ENCODE assay signal across 26 cellular contexts in the genomic region with DNA sequence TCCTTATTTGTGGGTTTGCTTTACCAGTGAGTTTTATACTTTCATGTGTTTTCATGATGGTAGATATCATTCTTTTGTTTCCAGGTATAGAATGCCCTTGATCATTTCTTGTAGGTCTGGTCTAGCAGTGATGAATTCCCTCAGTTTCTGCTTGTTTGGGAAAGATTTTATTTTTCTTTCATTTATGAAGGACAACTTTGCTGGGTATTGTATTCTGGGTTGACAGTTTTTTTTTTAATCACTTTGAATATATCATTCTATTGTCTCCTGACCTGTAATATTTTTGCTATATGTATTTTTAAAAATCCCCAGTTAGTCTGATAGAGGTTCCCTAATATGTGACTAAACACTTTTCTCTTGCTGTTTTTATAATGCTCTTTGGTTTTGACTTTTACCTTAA. TPM values are rescaled to one million over a fixed set of nuclear protein-coding genes. Genes with fewer than 3 reads are reported as not detected.
DNase-seq lines count a peak whose midpoint lies in the region; ATAC-seq and TF ChIP-seq lines count a peak whose summit lies in the region.
"Had no signal": no experiment of that assay in that cellular context is flagged by ENCODE, and none has a peak within 500 bp of the region (broad histone marks: within the 10 kb centered on the region; RNA-seq: fewer than 3 reads in every experiment).

No MANE protein-coding gene starts in this region.

- no peak overlapping the region for H3K4me2 ChIP-seq in mesenchymal stem cell (ENCODE audit: low read length, poor library complexity, severe bottlenecking)
- H3K4me2 ChIP-seq: BLaER1 had no signal

- POLR2A ChIA-PET in HEK293 (lab: Yijun Ruan, JAX) = no interaction called here

- H3K9me3 Mint-ChIP-seq in endothelial cell (ENCODE audit: unreplicated experiment) = peaks cover 8% of the 10 kb centered on the region
- H3K9me3 Mint-ChIP-seq in activated naive CD8-positive, alpha-beta T cell treated with anti-CD3 and anti-CD28 coated beads for 36 hours = peaks cover 35% of the 10 kb centered on the region

- peak overlapping the region; percentile 4 for H2BK5ac ChIP-seq in mesenchymal stem cell (ENCODE audit: low read depth, low read length, poor library complexity, severe bottlenecking)

- H3K36me3 ChIP-seq in HEK293 (ENCODE audit: control insufficient read depth in 2 of 2, insufficient read depth in 1 of 2, low read length in 2 of 2) (peaks cover 0 to 8% of the 10 kb centered on the region in 2 experiments; a peak in 1 of 3 replicates), mesenchymal stem cell (ENCODE audit: control insufficient read depth in 1 of 2, insufficient read depth in 2 of 2, low read depth in 1 of 2, low read length in 2 of 2) (peaks cover 8 to 15% of the 10 kb centered on the region in 2 experiments)
- H3K36me3 ChIP-seq: BE2C had no signal

- CTCF ChIA-PET in HEK293 (lab: Yijun Ruan, JAX) = no interaction called here

- no peak overlapping the region for H4K8ac ChIP-seq in mesenchymal stem cell (ENCODE audit: low read length)

- peaks cover 42% of the 10 kb centered on the region for H3K36me3 Mint-ChIP-seq in endothelial cell (ENCODE audit: low read depth, unreplicated experiment)
- H3K36me3 Mint-ChIP-seq in activated naive CD8-positive, alpha-beta T cell treated with anti-CD3 and anti-CD28 coated beads for 36 hours = peaks cover 23% of the 10 kb centered on the region

- no peak overlapping the region for H3K4me3 Mint-ChIP-seq in endothelial cell (ENCODE audit: unreplicated experiment)
- H3K4me3 Mint-ChIP-seq in activated naive CD8-positive, alpha-beta T cell treated with anti-CD3 and anti-CD28 coated beads for 36 hours = no peak overlapping the region
- H3K4me3 Mint-ChIP-seq: CD14-positive monocyte; CD4-positive, alpha-beta memory T cell; CD4-positive, CD25-positive, alpha-beta regulatory T cell; CD8-positive, alpha-beta memory T cell had no signal

- no peak overlapping the region for H2AK5ac ChIP-seq in mesenchymal stem cell (ENCODE audit: low read length, severe bottlenecking)

- H3K9ac ChIP-seq in mesenchymal stem cell (ENCODE audit: low read length) = no peak overlapping the region
- H3K9ac ChIP-seq: BLaER1 had no signal

- H3K4me1 ChIP-seq in HEK293 (ENCODE audit: control insufficient read depth, insufficient read depth, low read length) (no peaks in the 10 kb centered on the region), mesenchymal stem cell (ENCODE audit: control insufficient read depth, insufficient read depth, low read depth, low read length) (no peaks in the 10 kb centered on the region), foreskin keratinocyte (no peaks in the 10 kb centered on the region)
- H3K4me1 ChIP-seq: BE2C, BLaER1 had no signal

- H3K27ac Mint-ChIP-seq in endothelial cell (ENCODE audit: unreplicated experiment) = peak overlapping the region; percentile 11
- no peak overlapping the region for H3K27ac Mint-ChIP-seq in activated naive CD8-positive, alpha-beta T cell treated with anti-CD3 and anti-CD28 coated beads for 36 hours
- H3K27ac Mint-ChIP-seq: CD14-positive monocyte; CD4-positive, CD25-positive, alpha-beta regulatory T cell; CD8-positive, alpha-beta memory T cell had no signal

- H3K4ac ChIP-seq in mesenchymal stem cell (ENCODE audit: low read depth in 1 of 2, low read length in 2 of 2) = no peak overlapping the region

- H3K27ac ChIP-seq in HEK293 (ENCODE audit: extremely low read depth, low read depth, low read length) = no peak overlapping the region
- H3K27ac ChIP-seq in mesenchymal stem cell (ENCODE audit: low read length, poor library complexity, severe bottlenecking) = no peak overlapping the region
- no peak overlapping the region for H3K27ac ChIP-seq in foreskin keratinocyte
- H3K27ac ChIP-seq: BLaER1 had no signal

- no peak overlapping the region for H2BK15ac ChIP-seq in mesenchymal stem cell (ENCODE audit: low read depth, poor library complexity, severe bottlenecking)

- H3K14ac ChIP-seq in mesenchymal stem cell (ENCODE audit: low read length in 2 of 2) = no peak overlapping the region

- no peak overlapping the region for H2BK12ac ChIP-seq in mesenchymal stem cell (ENCODE audit: low read length in 2 of 2)

- no peaks in the 10 kb centered on the region for H3K79me1 ChIP-seq in mesenchymal stem cell (replicated peaks; ENCODE audit: low read length, poor library complexity, severe bottlenecking)

- H2BK120ac ChIP-seq in mesenchymal stem cell (ENCODE audit: low read depth, low read length) = no peak overlapping the region

- ATAC-seq in foreskin keratinocyte = no peak
- ATAC-seq: GM12878 had no signal

- TF ChIP-seq CTCF in HEK293 (tag by site-specific recombination; IDR thresholded peaks at IDR 0.05) (no peak), endothelial cell (IDR thresholded peaks at IDR 0.05; ENCODE audit: unreplicated experiment) (no peak), foreskin keratinocyte (conservative IDR thresholded peaks at IDR 0.05) (no peak)

- H3K4me3 ChIP-seq in HEK293 (ENCODE audit: low read depth, low read length) = no peak overlapping the region
- no peak overlapping the region for H3K4me3 ChIP-seq in mesenchymal stem cell (ENCODE audit: insufficient read depth in 1 of 2, low read depth in 1 of 2, low read length in 2 of 2)
- H3K4me3 ChIP-seq: BLaER1, GM12878 had no signal

- no peaks in the 10 kb centered on the region for H3K4me1 Mint-ChIP-seq in endothelial cell (ENCODE audit: unreplicated experiment)
- H3K4me1 Mint-ChIP-seq in activated naive CD8-positive, alpha-beta T cell treated with anti-CD3 and anti-CD28 coated beads for 36 hours = no peaks in the 10 kb centered on the region
- H3K4me1 Mint-ChIP-seq: CD14-positive monocyte; CD4-positive, alpha-beta memory T cell; CD4-positive, CD25-positive, alpha-beta regulatory T cell; CD8-positive, alpha-beta memory T cell had no signal

- H4K91ac ChIP-seq in mesenchymal stem cell (ENCODE audit: low read length) = no peak overlapping the region

- H3K27me3 Mint-ChIP-seq in endothelial cell (ENCODE audit: unreplicated experiment) = peaks cover 2% of the 10 kb centered on the region
- H3K27me3 Mint-ChIP-seq in activated naive CD8-positive, alpha-beta T cell treated with anti-CD3 and anti-CD28 coated beads for 36 hours = no peaks in the 10 kb centered on the region
- H3K27me3 Mint-ChIP-seq: CD4-positive, alpha-beta memory T cell had no signal

- DNase-seq in MV-4-11 (lab: John Stamatoyannopoulos, UW) (peak; percentile 2), endothelial cell (ENCODE audit: low spot score) (no peak), mesenchymal stem cell (no peak), foreskin keratinocyte (no peak), HCEC 1CT (no peak)
- DNase-seq in activated naive CD8-positive, alpha-beta T cell treated with anti-CD3 and anti-CD28 coated beads for 36 hours = no peak
- DNase-seq: 8988T; ACHN; BE2C; C1 segment of cervical spinal cord; CD4-positive, alpha-beta memory T cell; CD4-positive, CD25-positive, alpha-beta regulatory T cell; CD8-positive, alpha-beta memory T cell; COR-L47; DMS 273 treated with DMSO at 0.1 percent for 48 hours; DMS153; DMS53; DMS79; DND-41; EL; GDM1 had no signal

- H3K23ac ChIP-seq in mesenchymal stem cell (ENCODE audit: low read length in 2 of 2) = no peak overlapping the region

- H3K9me3 ChIP-seq in HEK293 (ENCODE audit: control insufficient read depth, insufficient read depth, low read depth, low read length) (no peaks in the 10 kb centered on the region), mesenchymal stem cell (ENCODE audit: control insufficient read depth, low read length) (peaks cover 58% of the 10 kb centered on the region)
- H3K9me3 ChIP-seq: BE2C had no signal

- H2AFZ ChIP-seq in mesenchymal stem cell (ENCODE audit: low read depth, low read length) = no peak overlapping the region

- H3K27me3 ChIP-seq in mesenchymal stem cell (ENCODE audit: control insufficient read depth in 1 of 2, insufficient read depth in 1 of 2, low read length in 2 of 2) = no peaks in the 10 kb centered on the region
- H3K27me3 ChIP-seq in foreskin keratinocyte = no peaks in the 10 kb centered on the region
- H3K27me3 ChIP-seq: BE2C, BLaER1 had no signal

- no peak overlapping the region for H3K18ac ChIP-seq in mesenchymal stem cell (ENCODE audit: low read depth in 1 of 2, low read length in 2 of 2)

TF ChIP-seq in HEK293, 187 proteins besides CTCF, POLR2A, EP300 and RAD21 (continues in another document):
- TF ChIP-seq KLF8 (tag by site-specific recombination; IDR thresholded peaks at IDR 0.05) (no peak), ZNF394 (tag by site-specific recombination; IDR thresholded peaks at IDR 0.05; ENCODE audit: borderline replicate concordance) (no peak), ZNF791 (tag by site-specific recombination; IDR thresholded peaks at IDR 0.05) (peak; percentile 40; the same call in 1 of the 2 replicates), SCRT1 (tag by site-specific recombination; IDR thresholded peaks at IDR 0.05; ENCODE audit: borderline replicate concordance) (no peak), GLI4 (tag by site-specific recombination; IDR thresholded peaks at IDR 0.05) (no peak)

RNA-seq across cellular contexts. Expression of gene GALNT3, which starts 58.3 kb away (rescaled TPM):
- total RNA-seq in endothelial cell (ENCODE audit: unreplicated experiment) (3.6 TPM), foreskin keratinocyte (96.5 and 99.1 TPM in 2 replicates)
- polyA plus RNA-seq in mesenchymal stem cell (2013, experiment 1 of 2) = 3.3 TPM
- 3.7 TPM for polyA plus RNA-seq in mesenchymal stem cell (2013, experiment 2 of 2)
- 1 to 10 TPM; 1.5 to 1.9 TPM for total RNA-seq in activated naive CD8-positive, alpha-beta T cell treated with anti-CD3 and anti-CD28 coated beads for 36 hours
- polyA plus RNA-seq in foreskin keratinocyte = 40.8 and 48.7 TPM in 2 replicates
- total RNA-seq: G401 had no signal

Comparison
In these comparisons a context has a peak if more than half of its experiments do, and no peak if none do; other contexts are left out.
1. RNA of gene GALNT3, which starts 58.3 kb away (total RNA-seq): 96.5 to 99.1 TPM in foreskin keratinocyte; 3.6 TPM in endothelial cell (single experiment) and 1.5 to 1.9 TPM in activated naive CD8-positive, alpha-beta T cell treated with anti-CD3 and anti-CD28 coated beads for 36 hours; every median in the first group is over 10 times any median in the second.